ENCODE assay signal across 18 cellular contexts in genomic region chr12:78005094-78005492, GRCh38.
"Had no signal": no experiment of that assay in that cellular context is flagged by ENCODE, and none has a peak within 500 bp of the region (broad histone marks: within the 10 kb centered on the region; RNA-seq: fewer than 3 reads in every experiment).

No MANE protein-coding gene starts in this region.

- DNase-seq: effector CD4-positive, alpha-beta T cell; endodermal cell; erythroblast; foreskin keratinocyte; immature natural killer cell; left lung; lower lobe of right lung; natural killer cell; nucleus accumbens; ovary; stimulated activated CD4-positive, alpha-beta T cell treated with anti-CD3 and anti-CD28 coated beads, Interleukin-2, amount 100 ng/mL, for 48 hours; stimulated activated naive CD4-positive, alpha-beta T cell treated with Interleukin-2 at 50 U/mL for 16 hours; trophoblast cell had no signal

- H3K4me1 Mint-ChIP-seq: endodermal cell, immature natural killer cell, natural killer cell had no signal

- H3K4me2 ChIP-seq: smooth muscle cell had no signal

- H3K4me1 ChIP-seq: foreskin keratinocyte, lower lobe of right lung, right atrium auricular region had no signal

- H3K27me3 Mint-ChIP-seq: memory B cell had no signal

- H3K27ac ChIP-seq: foreskin keratinocyte, left lung, lower lobe of right lung, ovary, right atrium auricular region had no signal

- H3K27ac Mint-ChIP-seq: endodermal cell, immature natural killer cell, memory B cell, mesothelial cell of epicardium, natural killer cell had no signal

- H3K36me3 Mint-ChIP-seq: immature natural killer cell, memory B cell, mesothelial cell of epicardium, natural killer cell had no signal

- H3K4me3 Mint-ChIP-seq: endodermal cell, immature natural killer cell, memory B cell, mesothelial cell of epicardium, natural killer cell, neural crest cell had no signal

- H3K9me3 ChIP-seq: left lung, lower lobe of right lung, ovary, right atrium auricular region had no signal

- ATAC-seq: foreskin keratinocyte, left lung, natural killer cell had no signal

- H3K27me3 ChIP-seq: foreskin keratinocyte, left lung, ovary, right atrium auricular region had no signal

- H3K9me3 Mint-ChIP-seq: endodermal cell, memory B cell, mesothelial cell of epicardium, neural crest cell had no signal

- H3K36me3 ChIP-seq: left lung, lower lobe of right lung, ovary, right atrium auricular region had no signal

- H3K4me3 ChIP-seq: left lung, lower lobe of right lung, ovary, right atrium auricular region, smooth muscle cell had no signal
